In the genomic region with DNA sequence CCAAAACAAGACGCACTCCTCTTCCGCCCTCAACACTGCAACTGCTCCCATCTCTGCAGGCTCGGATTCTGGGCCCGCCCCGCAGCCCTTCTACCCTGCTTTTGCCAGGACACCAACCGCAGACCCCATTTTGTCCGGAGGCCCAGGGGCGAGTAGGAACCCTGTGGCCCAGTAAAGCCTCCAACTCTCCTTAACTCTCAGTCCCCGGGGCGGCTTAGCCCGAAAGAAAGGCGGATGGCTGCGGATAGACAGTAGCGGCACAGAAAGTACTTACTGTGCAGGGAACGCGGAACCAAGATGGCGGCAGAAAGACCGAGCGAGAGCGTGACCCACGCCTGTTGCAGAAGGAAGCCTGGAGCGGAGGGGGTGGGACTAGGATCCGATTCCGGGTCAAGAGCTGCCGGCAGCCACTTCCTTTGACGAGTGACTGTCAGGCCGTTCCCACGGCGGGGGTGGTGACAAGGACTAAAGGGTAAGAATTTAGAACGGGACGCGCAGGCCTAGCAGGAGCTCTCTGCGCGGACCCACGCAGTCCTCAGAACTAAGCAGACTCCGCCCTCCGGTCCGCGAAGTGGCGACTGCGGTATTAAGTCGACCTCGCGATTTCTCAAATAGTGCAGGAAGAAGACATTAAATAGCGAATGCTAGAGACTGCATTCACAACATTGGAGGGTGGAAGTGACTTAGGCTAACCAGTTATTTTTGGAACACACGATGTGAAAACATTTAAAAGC, we compare ENCODE assay signal across 8 cellular contexts. TPM values are rescaled to one million over a fixed set of nuclear protein-coding genes. Genes with fewer than 3 reads are reported as not detected.
DNase-seq lines count a peak whose midpoint lies in the region; ATAC-seq and TF ChIP-seq lines count a peak whose summit lies in the region.

A gene (minus strand): TSS at position 311 of the 734 bp plus-strand sequence. CDS start 778 bp downstream, outside the sequence.

- peak within 1 kb of the TSS; percentile 99 for H3K27ac Mint-ChIP-seq in dendritic cell treated with granulocyte-macrophage colony-stimulating factor and Interleukin-4, amounts not matched to agents 40 ng/mL and 50 ng/mL, for 4 days

- peak within 1 kb of the TSS; percentile 71 to 87 for H3K4me3 ChIP-seq in left lung

- TF ChIP-seq CTCF in left lung (IDR thresholded peaks at IDR 0.05), result no peak

- peaks cover 0 to 19% of the 10 kb centered on the region in 2 donors for H3K36me3 ChIP-seq in left lung

- H3K4me1 Mint-ChIP-seq in dendritic cell treated with granulocyte-macrophage colony-stimulating factor and Interleukin-4, amounts not matched to agents 40 ng/mL and 50 ng/mL, for 4 days (ENCODE audit: low read depth), result peaks cover 48% of the 10 kb centered on the region

- peak; percentile 95 for ATAC-seq in GM19372 (IDR thresholded peaks at IDR 0.05; ENCODE audit: low read depth, unreplicated experiment)
- ATAC-seq in HG03558 (IDR thresholded peaks at IDR 0.05; ENCODE audit: extremely low read depth, unreplicated experiment), result peak; percentile 89
- peak; percentile 96 for ATAC-seq in left lung

- intact Hi-C loops in dendritic cell treated with granulocyte-macrophage colony-stimulating factor and Interleukin-4, amounts not matched to agents 40 ng/mL and 50 ng/mL, for 4 days (cut with micrococcal nuclease), result loop anchor here (1.0 to 5.0 kb wide), 3 partner anchors 37 to 88 kb away; a partner anchor contains a TSS
- intact Hi-C loops in left lung (cut with DNase I), result no loop called here

- peak within 1 kb of the TSS; percentile 92 to 93 for H3K27ac ChIP-seq in left lung

- peak; percentile 36 to 98 (median 96) for DNase-seq in C1 segment of cervical spinal cord (lab: John Stamatoyannopoulos, UW)
- DNase-seq in NCI-H748 treated with DMSO at 0.1 percent for 48 hours (lab: John Stamatoyannopoulos, UW), result peak; percentile 96
- peak; percentile 94 to 99 for DNase-seq in activated CD4-positive, alpha-beta T cell treated with anti-CD3 and anti-CD28 coated beads, Interleukin-2, amount 50 U/mL, for 24 hours (ENCODE audit: low read depth in 1 of 2, low spot score in 1 of 2)
- DNase-seq in left lung, result peak; percentile 99 to 100
- DNase-seq in stimulated activated CD4-positive, alpha-beta T cell treated with anti-CD3 and anti-CD28 coated beads, Interleukin-2, amount 100 ng/mL, for 48 hours, result peak; percentile 94 to 96

- H3K27me3 ChIP-seq in left lung, result no peaks in the 10 kb centered on the region

- no peaks in the 10 kb centered on the region for H3K9me3 ChIP-seq in left lung

- no peaks in the 10 kb centered on the region for H3K27me3 Mint-ChIP-seq in dendritic cell treated with granulocyte-macrophage colony-stimulating factor and Interleukin-4, amounts not matched to agents 40 ng/mL and 50 ng/mL, for 4 days

- peak within 1 kb of the TSS; percentile 97 for H3K4me3 Mint-ChIP-seq in dendritic cell treated with granulocyte-macrophage colony-stimulating factor and Interleukin-4, amounts not matched to agents 40 ng/mL and 50 ng/mL, for 4 days

- peaks cover 52% of the 10 kb centered on the region for H3K36me3 Mint-ChIP-seq in dendritic cell treated with granulocyte-macrophage colony-stimulating factor and Interleukin-4, amounts not matched to agents 40 ng/mL and 50 ng/mL, for 4 days (ENCODE audit: low read depth)

- peaks cover 17 to 45% of the 10 kb centered on the region in 2 donors for H3K4me1 ChIP-seq in left lung

- H3K9me3 Mint-ChIP-seq in dendritic cell treated with granulocyte-macrophage colony-stimulating factor and Interleukin-4, amounts not matched to agents 40 ng/mL and 50 ng/mL, for 4 days, result no peaks in the 10 kb centered on the region

RNA-seq across cellular contexts. Expression of the gene that starts here (rescaled TPM):
- total RNA-seq in left lung, result 100 to 1,000 TPM; 531 to 592 TPM

Comparison
In these comparisons a context has a peak if more than half of its experiments do, and no peak if none do; other contexts are left out.
1. Peak in every context shown above with its lines: DNase-seq, ATAC-seq, H3K4me3 ChIP-seq and H3K27ac ChIP-seq.